In genomic region chr12:121130866-121131373, GRCh38 we compare ENCODE assay signal across 21 cellular contexts. TPM values are rescaled to one million over a fixed set of nuclear protein-coding genes. Genes with fewer than 3 reads are reported as not detected.
DNase-seq lines count a peak whose midpoint lies in the region; ATAC-seq, FAIRE-seq and TF ChIP-seq lines count a peak whose summit lies in the region.
"Had no signal": no experiment of that assay in that cellular context is flagged by ENCODE, and none has a peak within 500 bp of the region (broad histone marks: within the 10 kb centered on the region; RNA-seq: fewer than 3 reads in every experiment).

No MANE protein-coding gene starts in this region.

- no peaks in the 10 kb centered on the region for H3K9me1 ChIP-seq in K562 (ENCODE audit: control insufficient read depth, insufficient read depth, low read length)

- H3K36me3 ChIP-seq in SK-N-SH (replicated peaks in 1 of 2; ENCODE audit: control insufficient read depth in 1 of 2, insufficient read depth in 2 of 2, low read length in 1 of 2) = no peaks in the 10 kb centered on the region
- H3K36me3 ChIP-seq in K562 (ENCODE audit: control insufficient read depth, insufficient read depth, low read length) = no peaks in the 10 kb centered on the region
- H3K36me3 ChIP-seq in hepatocyte (replicated peaks; ENCODE audit: insufficient read depth, low read depth) = no peaks in the 10 kb centered on the region
- H3K36me3 ChIP-seq: BE2C, heart right ventricle, left ventricle myocardium inferior, transverse colon had no signal

- 70% methylated on average over 6 of the region's 6 CpGs for WGBS in SK-N-SH (ENCODE audit: low lambda C conversion rate)
- WGBS in K562 (ENCODE audit: insufficient coverage, low coverage, missing lambda C conversion rate) = 50% methylated on average over 6 of the region's 6 CpGs
- WGBS in hepatocyte (ENCODE audit: low lambda C conversion rate, missing lambda C conversion rate) = 77% methylated on average over 6 of the region's 6 CpGs

- H3K27me3 Mint-ChIP-seq in stimulated activated memory B cell treated with anti-CD40 and anti-IgM and Interleukin-4, amounts not matched to agents 10 μg/mL and 1 μg/mL and 100 μg/mL, for 72 hours = no peaks in the 10 kb centered on the region
- H3K27me3 Mint-ChIP-seq: activated T-cell treated with anti-CD3 and anti-CD28 coated beads, Interleukin-2, amount 50 U/mL, for 24 hours had no signal

- peaks cover 74% of the 10 kb centered on the region for H3K4me1 Mint-ChIP-seq in stimulated activated memory B cell treated with anti-CD40 and anti-IgM and Interleukin-4, amounts not matched to agents 10 μg/mL and 1 μg/mL and 100 μg/mL, for 72 hours

- CTCF ChIA-PET in SK-N-SH (lab: Yijun Ruan, JAX) (interaction anchor here (1.7 kb wide), 1 partner anchor 21 kb away, joined by 5 read pairs; no protein-coding TSS in a partner anchor), K562 (lab: Yijun Ruan, JAX; ENCODE audit: low intra/inter-chr PET ratio) (no interaction called here)

- no peak overlapping the region for H2AFZ ChIP-seq in SK-N-SH (ENCODE audit: low read depth)
- H2AFZ ChIP-seq in K562 (ENCODE audit: low read depth, low read length) = no peak overlapping the region
- H2AFZ ChIP-seq in hepatocyte = no peak overlapping the region

- H3K4me3 ChIP-seq in SK-N-SH (ENCODE audit: low read depth in 2 of 2, low read length in 1 of 2) (no peak overlapping the region), K562 (no peak overlapping the region), hepatocyte (no peak overlapping the region)
- H3K4me3 ChIP-seq: heart right ventricle, left ventricle myocardium inferior, transverse colon had no signal

- no peak for TF ChIP-seq POLR2A in K562 (conservative IDR thresholded peaks at IDR 0.05)

- peaks cover 5% of the 10 kb centered on the region for H3K9me3 Mint-ChIP-seq in stimulated activated memory B cell treated with anti-CD40 and anti-IgM and Interleukin-4, amounts not matched to agents 10 μg/mL and 1 μg/mL and 100 μg/mL, for 72 hours
- H3K9me3 Mint-ChIP-seq: neural crest cell had no signal

- H3K9me2 ChIP-seq in SK-N-SH (no peaks in the 10 kb centered on the region), hepatocyte (replicated peaks; ENCODE audit: insufficient read depth) (no peaks in the 10 kb centered on the region)

- DNase-seq in SK-N-SH (no peak), K562 (ENCODE audit: extremely low read depth in 1 of 4, low spot score in 3 of 4) (no peak), GOT3 (lab: John Stamatoyannopoulos, UW) (no peak), hepatocyte (ENCODE audit: low spot score) (no peak)
- DNase-seq: activated T-cell treated with anti-CD3 and anti-CD28 coated beads, Interleukin-2, amount 50 U/mL, for 24 hours; BE2C; heart right ventricle; left ventricle myocardium inferior; midbrain; NCI-H1417; NCI-H2107; NCI-H524; transverse colon had no signal

- in situ Hi-C loops in K562 (cut with MboI) = no loop called here

- TF ChIP-seq CTCF in SK-N-SH (IDR thresholded peaks at IDR 0.05) (no peak), K562 (IDR thresholded peaks at IDR 0.05 in 2 of 3, conservative IDR thresholded peaks at IDR 0.05 in 1 of 3; ENCODE audit: insufficient read depth in 2 of 3, low read depth in 1 of 3, low read length in 3 of 3) (no peak), hepatocyte (IDR thresholded peaks at IDR 0.05; ENCODE audit: poor library complexity) (no peak)

- no peaks in the 10 kb centered on the region for H4K20me1 ChIP-seq in SK-N-SH (ENCODE audit: insufficient read depth)
- H4K20me1 ChIP-seq in K562 (replicated peaks; ENCODE audit: control insufficient read depth, insufficient read depth, low read length) = no peaks in the 10 kb centered on the region
- H4K20me1 ChIP-seq in hepatocyte (ENCODE audit: insufficient read depth, poor library complexity, severe bottlenecking) = no peaks in the 10 kb centered on the region

- POLR2A ChIA-PET in SK-N-SH (lab: Yijun Ruan, JAX) (no interaction called here), K562 (lab: Yijun Ruan, JAX) (interaction anchor here (1.0 kb wide), 1 partner anchor 28 kb away, joined by 3 read pairs; no protein-coding TSS in a partner anchor)

- TF ChIP-seq RAD21 in SK-N-SH (IDR thresholded peaks at IDR 0.05; ENCODE audit: low read length) (no peak), Ishikawa (IDR thresholded peaks at IDR 0.05; ENCODE audit: low read depth) (no peak), K562 (CRISPR knock-in tag; conservative IDR thresholded peaks at IDR 0.05 in 1 of 2, IDR thresholded peaks at IDR 0.05 in 1 of 2) (no peak)

- H3K9me3 ChIP-seq in SK-N-SH = no peaks in the 10 kb centered on the region
- 0 out of 2 replicates have a peak, but pooled peaks cover 2% of the 10 kb centered on the region for H3K9me3 ChIP-seq in K562 (replicated peaks; ENCODE audit: control insufficient read depth, insufficient read depth, low read depth, low read length)
- H3K9me3 ChIP-seq in hepatocyte (ENCODE audit: low read depth) = no peaks in the 10 kb centered on the region
- H3K9me3 ChIP-seq: BE2C, heart right ventricle, left ventricle myocardium inferior, transverse colon had no signal

- H3K4me2 ChIP-seq in SK-N-SH (no peak overlapping the region), K562 (ENCODE audit: insufficient read depth, low read length) (no peak overlapping the region), hepatocyte (no peak overlapping the region)

- H3F3A ChIP-seq in SK-N-SH (replicated peaks; ENCODE audit: insufficient read depth) = peaks cover 12% of the 10 kb centered on the region

- TF ChIP-seq EP300 in SK-N-SH (IDR thresholded peaks at IDR 0.05; ENCODE audit: borderline replicate concordance in 1 of 2, low read depth in 1 of 2, low read length in 1 of 2) = no peak
- no peak for TF ChIP-seq EP300 in Ishikawa (IDR thresholded peaks at IDR 0.05; ENCODE audit: borderline replicate concordance)
- TF ChIP-seq EP300 in K562 (IDR thresholded peaks at IDR 0.05; ENCODE audit: low read length) = no peak

- FAIRE-seq in K562 (lab: Jason Lieb, UNC) = no peak
- FAIRE-seq: endothelial cell of umbilical vein had no signal

- intact Hi-C loops in K562 (cut with micrococcal nuclease) = no loop called here

- no TSS peak for BruUV-seq in K562 (replicated peaks; lab: Mats Ljungman, UMichigan)

- H3K4me3 Mint-ChIP-seq in stimulated activated memory B cell treated with anti-CD40 and anti-IgM and Interleukin-4, amounts not matched to agents 10 μg/mL and 1 μg/mL and 100 μg/mL, for 72 hours = no peak overlapping the region
- H3K4me3 Mint-ChIP-seq: activated T-cell treated with anti-CD3 and anti-CD28 coated beads, Interleukin-2, amount 50 U/mL, for 24 hours; neural crest cell had no signal

- peak overlapping the region; percentile 89 for H3K27ac Mint-ChIP-seq in stimulated activated memory B cell treated with anti-CD40 and anti-IgM and Interleukin-4, amounts not matched to agents 10 μg/mL and 1 μg/mL and 100 μg/mL, for 72 hours

- ATAC-seq in SK-N-SH treated with all-trans-retinoic acid at 6 μM for 48 hours = no peak
- no peak for ATAC-seq in K562
- no peak for ATAC-seq in stimulated activated memory B cell treated with anti-CD40 and anti-IgM and Interleukin-4, amounts not matched to agents 10 μg/mL and 1 μg/mL and 100 μg/mL, for 72 hours
- ATAC-seq in HG03442 (IDR thresholded peaks at IDR 0.05; ENCODE audit: unreplicated experiment) = no peak
- ATAC-seq: heart right ventricle had no signal

- H3K27ac ChIP-seq in SK-N-SH (ENCODE audit: low read depth in 2 of 2, low read length in 1 of 2) (no peak overlapping the region), K562 (ENCODE audit: extremely low read depth, low read depth, low read length) (no peak overlapping the region), hepatocyte (no peak overlapping the region)
- H3K27ac ChIP-seq: 22Rv1, heart right ventricle, left ventricle myocardium inferior had no signal

- H3K4me1 ChIP-seq in SK-N-SH (ENCODE audit: control insufficient read depth in 1 of 2, insufficient read depth in 2 of 2, low read depth in 1 of 2, low read length in 1 of 2) (peaks cover 0 to 12% of the 10 kb centered on the region in 2 experiments; a peak in 1 of 4 replicates), K562 (replicated peaks in 1 of 2; ENCODE audit: control insufficient read depth in 2 of 2, insufficient read depth in 2 of 2, low read length in 2 of 2) (peaks cover 18% of the 10 kb centered on the region in 2 experiments), hepatocyte (ENCODE audit: insufficient read depth) (peaks cover 11% of the 10 kb centered on the region)

- H3K79me2 ChIP-seq in SK-N-SH (ENCODE audit: insufficient read depth) = no peaks in the 10 kb centered on the region
- H3K79me2 ChIP-seq in K562 (ENCODE audit: control insufficient read depth, insufficient read depth, low read length) = no peaks in the 10 kb centered on the region
- H3K79me2 ChIP-seq in hepatocyte = no peaks in the 10 kb centered on the region

- no peaks in the 10 kb centered on the region; the same call in 1 of the 2 replicates for H3K27me3 ChIP-seq in SK-N-SH (ENCODE audit: insufficient read depth)
- no peaks in the 10 kb centered on the region for H3K27me3 ChIP-seq in K562 (ENCODE audit: control insufficient read depth in 2 of 2, insufficient read depth in 2 of 2, low read length in 2 of 2)
- H3K27me3 ChIP-seq in hepatocyte = no peaks in the 10 kb centered on the region
- H3K27me3 ChIP-seq: BE2C, heart right ventricle, transverse colon had no signal

- no peaks in the 10 kb centered on the region for H3K36me3 Mint-ChIP-seq in stimulated activated memory B cell treated with anti-CD40 and anti-IgM and Interleukin-4, amounts not matched to agents 10 μg/mL and 1 μg/mL and 100 μg/mL, for 72 hours

- H3K9ac ChIP-seq in SK-N-SH = no peak overlapping the region
- no peak overlapping the region for H3K9ac ChIP-seq in K562 (ENCODE audit: insufficient read depth in 1 of 2, low read depth in 2 of 2, low read length in 2 of 2)

RNA-seq across cellular contexts. Expression of gene P2RX7, which starts 1.8 kb away (rescaled TPM):
- polyA plus RNA-seq in SK-N-SH (2012; rRNA removed) = 0.43 and 0.60 TPM in 2 replicates
- 0.60 and 0.63 TPM in 2 replicates for polyA plus RNA-seq in SK-N-SH (2012; cell fraction: cytosol; rRNA removed)
- polyA plus RNA-seq in SK-N-SH (2012; cell fraction: nucleus; rRNA removed) = 1.0 and 1.8 TPM in 2 replicates
- total RNA-seq in K562 (2011; cell fraction: chromatin; rRNA removed; ENCODE audit: low replicate concordance) = 0.42 TPM in 1 of 2 replicates, not detected in the other
- total RNA-seq in K562 (2011; cell fraction: nucleolus; rRNA removed) = 0.13 TPM in 1 of 2 replicates, not detected in the other
- total RNA-seq in K562 (2011; cell fraction: nucleoplasm; rRNA removed) = 0.31 and 0.37 TPM in 2 replicates
- total RNA-seq in K562 (2014; rRNA removed) = 0.09 and 0.20 TPM in 2 replicates
- 0.38 and 0.44 TPM in 2 replicates for total RNA-seq in K562 (2014; rRNA removed; fragmentation: Illumina TruSeq; extraction: Trizol)
- 0.25 and 0.30 TPM in 2 replicates for total RNA-seq in K562 (2015; rRNA removed; fragmentation: Illumina TruSeq; extraction: Trizol)
- total RNA-seq in K562 (2021) = 0.40 TPM in 2 replicates
- polyA plus RNA-seq in K562 (2011; rRNA removed) = 0.04 and 0.12 TPM in 2 replicates
- polyA plus RNA-seq in K562 (2011; cell fraction: cytosol; rRNA removed) = 0.04 TPM in 1 of 2 replicates, not detected in the other
- polyA plus RNA-seq in K562 (2011; cell fraction: nucleus; rRNA removed) = 0.08 TPM in 1 of 2 replicates, not detected in the other
- 0.68 and 6.5 TPM in 2 replicates for polyA plus RNA-seq in K562 (2012)
- polyA plus RNA-seq in K562 (2014; fragmentation: Illumina TruSeq; extraction: Trizol) = 0.46 and 0.65 TPM in 2 replicates
- under 1 TPM; 0.30 to 0.38 TPM for polyA plus RNA-seq in K562 (2014; fragmentation: Nextera tagmentation; extraction: Ambion mirVana)
- polyA plus RNA-seq in K562 (2014; rRNA removed) = 0.15 and 0.27 TPM in 2 replicates
- not detected in 2 replicates for polyA minus RNA-seq in K562 (2011; rRNA and poly(A)+ RNA removed)
- not detected in 2 replicates for polyA minus RNA-seq in K562 (2011; cell fraction: cytosol; rRNA and poly(A)+ RNA removed)
- polyA minus RNA-seq in K562 (2011; cell fraction: nucleus; rRNA and poly(A)+ RNA removed) = not detected in 2 replicates
- 0.80 and 0.90 TPM in 2 replicates for total RNA-seq in hepatocyte
- 1.1 and 1.7 TPM in 2 replicates for polyA plus RNA-seq in hepatocyte
- total RNA-seq: G401 had no signal

Comparison
In these comparisons a context has a peak if more than half of its experiments do, and no peak if none do; other contexts are left out.
1. Of the 27 proteins assayed by ChIP-seq in both K562 and SK-N-SH: peak only in K562: none; only in SK-N-SH: REST; in both: none; in neither: 26.